ENCODE assay signal across 8 cellular contexts in the genomic region with DNA sequence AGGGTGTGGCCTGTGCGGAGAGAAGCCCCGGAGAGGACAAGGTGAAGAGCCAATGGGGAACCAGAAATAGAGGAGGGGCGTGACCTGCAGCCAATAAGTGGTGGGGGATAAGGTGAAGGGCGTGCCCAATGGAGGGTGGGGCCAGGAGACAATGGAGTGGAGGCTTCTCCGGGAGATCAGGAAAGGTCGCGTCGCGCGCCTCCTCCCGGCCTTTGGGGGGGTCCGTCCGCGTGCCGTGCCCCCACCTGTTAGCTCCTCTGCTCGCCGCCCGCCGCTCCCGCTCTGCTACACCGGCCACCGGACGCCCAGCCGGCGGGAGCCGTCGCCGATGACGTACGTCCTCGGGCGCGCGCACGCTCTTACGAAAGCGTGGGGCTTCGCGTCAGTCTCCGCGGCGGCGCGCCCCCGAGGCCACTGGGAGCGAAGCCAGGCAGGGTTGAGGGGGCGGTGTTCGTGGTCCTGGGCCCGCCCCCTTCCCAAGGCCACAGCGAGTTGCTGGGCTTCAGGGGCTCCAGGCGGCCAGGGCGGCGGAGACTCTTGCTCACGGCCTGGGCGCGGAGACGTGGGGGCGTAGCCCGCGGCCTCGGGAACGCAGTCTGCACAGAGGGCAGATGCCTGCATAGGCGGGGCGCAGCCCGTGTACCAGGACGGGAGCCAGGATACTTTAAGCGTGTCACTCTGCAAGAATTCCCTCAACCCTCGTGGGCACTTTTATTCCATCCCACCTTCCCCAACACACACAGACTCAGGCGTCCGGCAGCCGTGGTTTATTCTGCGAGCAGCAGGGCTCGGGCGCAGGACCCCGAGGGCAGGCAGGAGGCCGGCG. TPM values are rescaled to one million over a fixed set of nuclear protein-coding genes. Genes with fewer than 3 reads are reported as not detected.
DNase-seq lines count a peak whose midpoint lies in the region; ATAC-seq and TF ChIP-seq lines count a peak whose summit lies in the region.

A gene (minus strand): TSS at position 337 of the 826 bp plus-strand sequence. CDS start 3,353 bp downstream, outside the sequence.

- DNase-seq in BE2C: peak; percentile 99
- peak; percentile 100 for DNase-seq in GM19240 (ENCODE audit: insufficient read length, low spot score)
- peak; percentile 99 for DNase-seq in NCI-H524 (lab: John Stamatoyannopoulos, UW)
- peak; percentile 87 to 92 for DNase-seq in activated CD4-positive, alpha-beta T cell treated with anti-CD3 and anti-CD28 coated beads for 24 hours (ENCODE audit: low read depth in 2 of 2)
- DNase-seq in chondrocyte (ENCODE audit: low spot score): peak; percentile 96
- DNase-seq in kidney glomerular epithelial cell (lab: John Stamatoyannopoulos, UW): peak; percentile 95
- DNase-seq in stimulated activated CD4-positive, alpha-beta T cell treated with anti-CD3 and anti-CD28 coated beads, Interleukin-15, amount 100 ng/mL, for 48 hours (ENCODE audit: low read depth in 2 of 2): peak; percentile 89 to 93

- no peak within 1 kb of the TSS for H3K27ac Mint-ChIP-seq in chondrocyte (ENCODE audit: unreplicated experiment)

- H3K9me3 Mint-ChIP-seq in chondrocyte (ENCODE audit: low read depth): no peaks in the 10 kb centered on the region

- TF ChIP-seq CTCF in BE2C (IDR thresholded peaks at IDR 0.05; ENCODE audit: low read depth, low read length) (no peak), chondrocyte (IDR thresholded peaks at IDR 0.05) (peak; percentile 21)

- no peaks in the 10 kb centered on the region for H3K9me3 ChIP-seq in BE2C

- H3K36me3 ChIP-seq in BE2C: no peaks in the 10 kb centered on the region

- peak within 1 kb of the TSS; percentile 70 for H3K4me3 ChIP-seq in BE2C (ENCODE audit: low read depth, low read length)

- H3K4me1 Mint-ChIP-seq in chondrocyte (ENCODE audit: low read depth): peaks cover 11% of the 10 kb centered on the region

- ATAC-seq in HG03457 (IDR thresholded peaks at IDR 0.05; ENCODE audit: unreplicated experiment): peak; percentile 76

- no peaks in the 10 kb centered on the region for H3K27me3 ChIP-seq in BE2C

- peaks cover 3% of the 10 kb centered on the region; the same call in 1 of the 2 replicates for H3K4me1 ChIP-seq in BE2C

- peak within 1 kb of the TSS; percentile 53 for H3K4me3 Mint-ChIP-seq in chondrocyte (ENCODE audit: unreplicated experiment)

- peaks cover 1% of the 10 kb centered on the region for H3K36me3 Mint-ChIP-seq in chondrocyte (ENCODE audit: low read depth)

- H3K27me3 Mint-ChIP-seq in chondrocyte (ENCODE audit: low read depth): no peaks in the 10 kb centered on the region

RNA-seq across cellular contexts. Expression of the gene that starts here (rescaled TPM):
- polyA plus RNA-seq in BE2C (2012; ENCODE audit: insufficient read depth, insufficient read length, low read depth): 90.9 TPM
- 28.0 to 45.0 TPM (median 29.9 TPM) in 3 replicates for total RNA-seq in chondrocyte

Comparison
In these comparisons a context has a peak if more than half of its experiments do, and no peak if none do; other contexts are left out.
1. Peak in every context shown above with its lines: DNase-seq, ATAC-seq and H3K4me3 ChIP-seq.